In the genomic region with DNA sequence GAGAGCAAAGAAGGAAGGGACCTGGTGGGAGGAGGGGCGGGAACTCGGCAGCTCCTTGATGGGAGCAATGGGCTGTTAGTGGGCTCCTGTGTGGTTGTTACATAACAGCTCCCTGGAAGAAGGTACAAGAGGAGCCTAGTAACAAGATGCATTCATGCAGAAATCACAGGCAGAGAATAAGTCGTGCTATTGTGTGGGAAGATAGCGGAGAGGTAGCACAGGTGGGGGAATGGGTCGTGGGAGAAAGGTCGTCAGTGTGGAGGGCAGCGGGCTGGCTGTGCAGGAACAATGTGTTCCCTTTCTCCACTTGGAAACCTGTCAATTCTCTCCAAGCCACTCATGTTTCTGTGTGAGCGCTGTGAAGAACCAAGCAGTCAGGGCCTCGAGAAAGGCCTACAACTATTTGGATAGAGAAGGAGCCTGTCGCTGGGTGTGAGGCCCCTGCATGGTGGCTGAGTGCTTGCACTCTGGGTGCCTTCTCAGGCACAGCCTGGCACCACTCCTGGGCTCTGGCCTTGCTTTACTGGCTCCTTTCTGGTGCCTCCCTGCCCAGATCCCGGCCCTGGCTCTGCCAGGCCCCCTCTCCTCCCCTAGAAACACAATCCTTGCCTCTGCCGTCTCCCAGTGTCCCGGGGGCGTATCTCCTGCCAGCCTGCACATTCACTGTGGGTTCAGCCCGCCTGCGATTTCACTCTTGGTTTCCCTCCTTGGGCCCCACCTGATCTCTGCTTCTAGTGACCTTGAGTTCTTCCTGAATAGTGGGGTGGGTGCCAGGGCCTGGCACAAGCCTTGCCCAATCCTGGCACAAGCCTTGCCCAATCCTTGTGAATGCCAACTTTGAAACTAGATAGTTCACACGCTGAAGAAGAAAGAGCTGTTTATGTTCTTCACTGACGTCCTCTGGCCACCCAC, we compare ENCODE assay signal across 12 cellular contexts. TPM values are rescaled to one million over a fixed set of nuclear protein-coding genes. Genes with fewer than 3 reads are reported as not detected.
DNase-seq lines count a peak whose midpoint lies in the region; ATAC-seq, FAIRE-seq and TF ChIP-seq lines count a peak whose summit lies in the region.
"Had no signal": no experiment of that assay in that cellular context is flagged by ENCODE, and none has a peak within 500 bp of the region (broad histone marks: within the 10 kb centered on the region; RNA-seq: fewer than 3 reads in every experiment).

No MANE protein-coding gene starts in this region.

- H3K27me3 Mint-ChIP-seq in activated T-helper 17 cell treated with anti-CD3 and anti-CD28 coated beads, Interleukin-2, amount 50 U/mL, for 72 hours, result peaks cover 7% of the 10 kb centered on the region
- peaks cover 18% of the 10 kb centered on the region for H3K27me3 Mint-ChIP-seq in T-helper 17 cell

- no peaks in the 10 kb centered on the region for H3K27me3 ChIP-seq in right cardiac atrium (ENCODE audit: control insufficient read depth, insufficient read depth)
- H3K27me3 ChIP-seq in pancreas, result no peaks in the 10 kb centered on the region

- H3K4me3 Mint-ChIP-seq in activated T-helper 17 cell treated with anti-CD3 and anti-CD28 coated beads, Interleukin-2, amount 50 U/mL, for 72 hours, result no peak overlapping the region
- H3K4me3 Mint-ChIP-seq in T-helper 17 cell, result no peak overlapping the region
- H3K4me3 Mint-ChIP-seq: activated CD4-positive, alpha-beta memory T cell treated with anti-CD3 and anti-CD28 coated beads for 36 hours had no signal

- intact Hi-C loops in right cardiac atrium (cut with DNase I) (no loop called here), pancreas (cut with DNase I) (no loop called here)

- H3K27ac ChIP-seq in 22Rv1 (peak overlapping the region; percentile 20; the same call in 1 of the 2 replicates), right cardiac atrium (ENCODE audit: low read length) (peak overlapping the region; percentile 93), pancreas (peak overlapping the region; percentile 86 to 95 (median 91))

- H3K27ac Mint-ChIP-seq in activated T-helper 17 cell treated with anti-CD3 and anti-CD28 coated beads, Interleukin-2, amount 50 U/mL, for 72 hours, result peak overlapping the region; percentile 37
- no peak overlapping the region for H3K27ac Mint-ChIP-seq in T-helper 17 cell
- H3K27ac Mint-ChIP-seq: activated CD4-positive, alpha-beta memory T cell treated with anti-CD3 and anti-CD28 coated beads for 36 hours had no signal

- no peaks in the 10 kb centered on the region for H3K9me3 Mint-ChIP-seq in activated T-helper 17 cell treated with anti-CD3 and anti-CD28 coated beads, Interleukin-2, amount 50 U/mL, for 72 hours
- H3K9me3 Mint-ChIP-seq: activated CD4-positive, alpha-beta memory T cell treated with anti-CD3 and anti-CD28 coated beads for 36 hours had no signal

- TF ChIP-seq CTCF in 22Rv1 (IDR thresholded peaks at IDR 0.05), result no peak
- TF ChIP-seq CTCF in pancreas (IDR thresholded peaks at IDR 0.05), result no peak

- H3K4me3 ChIP-seq in right cardiac atrium (ENCODE audit: low read length) (no peak overlapping the region), pancreas (no peak overlapping the region)

- no peaks in the 10 kb centered on the region for H3K36me3 ChIP-seq in pancreas

- ATAC-seq in activated T-helper 17 cell treated with anti-CD3 and anti-CD28 coated beads, Interleukin-2, amount 50 U/mL, for 72 hours (replicated peaks), result no peak
- ATAC-seq in right cardiac atrium (peak; percentile 63 to 69), pancreas (peak; percentile 82 to 95 (median 92)), T-helper 17 cell (no peak)

- DNase-seq in right cardiac atrium (peak in 2 of 3 donors; percentile 55 to 74), pancreas (peak; percentile 77 to 91 (median 86)), amniotic stem cell (lab: John Stamatoyannopoulos, UW) (no peak), H4 (ENCODE audit: low spot score) (no peak), T-helper 17 cell (no peak), T-helper 1 cell (no peak)
- DNase-seq: activated CD4-positive, alpha-beta memory T cell treated with anti-CD3 and anti-CD28 coated beads for 36 hours; SHP77 treated with DMSO at 0.1 percent for 48 hours had no signal

- H3K36me3 Mint-ChIP-seq in activated T-helper 17 cell treated with anti-CD3 and anti-CD28 coated beads, Interleukin-2, amount 50 U/mL, for 72 hours (ENCODE audit: low read depth), result no peaks in the 10 kb centered on the region
- peaks cover 2% of the 10 kb centered on the region for H3K36me3 Mint-ChIP-seq in T-helper 17 cell (ENCODE audit: low read depth)
- H3K36me3 Mint-ChIP-seq: activated CD4-positive, alpha-beta memory T cell treated with anti-CD3 and anti-CD28 coated beads for 36 hours had no signal

- no peaks in the 10 kb centered on the region for H3K4me1 ChIP-seq in right cardiac atrium (ENCODE audit: control insufficient read depth, insufficient read depth, low read length)
- peaks cover 22 to 25% (median 23%) of the 10 kb centered on the region in 3 donors for H3K4me1 ChIP-seq in pancreas

- WGBS in right cardiac atrium, result 60% methylated on average over 18 of the region's 18 CpGs
- WGBS in pancreas, 2 donors, result 11 to 17% methylated on average over 18 of the region's 18 CpGs

- FAIRE-seq in pancreas (lab: Jason Lieb, UNC), result no peak
- FAIRE-seq: astrocyte had no signal

- H3K9me3 ChIP-seq in right cardiac atrium (ENCODE audit: control insufficient read depth, low read length) (no peaks in the 10 kb centered on the region), pancreas (no peaks in the 10 kb centered on the region), T-helper 17 cell (ENCODE audit: control insufficient read depth, low read length, poor library complexity, severe bottlenecking) (no peaks in the 10 kb centered on the region)

- H3K4me1 Mint-ChIP-seq in activated T-helper 17 cell treated with anti-CD3 and anti-CD28 coated beads, Interleukin-2, amount 50 U/mL, for 72 hours, result peaks cover 4% of the 10 kb centered on the region
- peaks cover 10% of the 10 kb centered on the region for H3K4me1 Mint-ChIP-seq in T-helper 17 cell

RNA-seq across cellular contexts. Expression of a gene that starts 7.4 kb away (rescaled TPM):
- total RNA-seq in activated T-helper 17 cell treated with anti-CD3 and anti-CD28 coated beads, Interleukin-2, amount 50 U/mL, for 72 hours, result 1 to 10 TPM; 5.3 to 8.3 TPM
- total RNA-seq in right cardiac atrium (10 to 100 TPM in 2 of 4 donors, 1 to 10 TPM in 2; 6.4 to 14.0 (median 10.7) TPM), pancreas (10 to 100 TPM in 1 of 6 donors, 1 to 10 TPM in 4, under 1 TPM in 1; 0.98 to 13.2 (median 3.3) TPM), T-helper 17 cell (10 to 100 TPM in 1 of 2 donors, 1 to 10 TPM in 1; 1.7 to 12.6 TPM)
- polyA plus RNA-seq in right cardiac atrium (5.1 TPM), pancreas (1 to 10 TPM; 1.7 to 3.2 TPM)
- total RNA-seq in H4 (2014; rRNA removed; shearing (Covaris generic)), result not detected in 2 replicates
- total RNA-seq: astrocyte, pulmonary artery endothelial cell had no signal

RNA-seq across cellular contexts. Expression of a gene that starts 12.1 kb away (rescaled TPM):
- total RNA-seq in activated T-helper 17 cell treated with anti-CD3 and anti-CD28 coated beads, Interleukin-2, amount 50 U/mL, for 72 hours, result 100 to 1,000 TPM in 1 of 2 donors, 10 to 100 TPM in 1; 97.9 to 133 TPM
- total RNA-seq in right cardiac atrium (100 to 1,000 TPM; 217 to 249 (median 227) TPM), pancreas (100 to 1,000 TPM in 2 of 6 donors, 10 to 100 TPM in 4; 83.6 to 102 (median 87.2) TPM), T-helper 17 cell (100 to 1,000 TPM; 194 to 202 TPM)
- polyA plus RNA-seq in right cardiac atrium (198 TPM), pancreas (100 to 1,000 TPM in 1 of 2 donors, 10 to 100 TPM in 1; 66.8 to 146 TPM)
- total RNA-seq in H4 (2014; rRNA removed; shearing (Covaris generic)), result 165 and 174 TPM in 2 replicates

RNA-seq across cellular contexts. Expression of a gene that starts 43.5 kb away (rescaled TPM):
- 1 to 10 TPM; 1.8 to 2.1 TPM for total RNA-seq in activated T-helper 17 cell treated with anti-CD3 and anti-CD28 coated beads, Interleukin-2, amount 50 U/mL, for 72 hours
- total RNA-seq in right cardiac atrium (100 to 1,000 TPM in 1 of 4 donors, 10 to 100 TPM in 3; 35.0 to 125 (median 45.1) TPM), pancreas (1 to 10 TPM in 2 of 6 donors, under 1 TPM in 4; 0.23 to 6.9 (median 0.72) TPM), T-helper 17 cell (10 to 100 TPM; 14.5 to 28.5 TPM)
- polyA plus RNA-seq in right cardiac atrium (69.5 TPM), pancreas (1 to 10 TPM; 3.0 to 7.3 TPM)
- total RNA-seq in H4 (2014; rRNA removed; shearing (Covaris generic)), result not detected in 2 replicates
- total RNA-seq: astrocyte had no signal

Comparison
In these comparisons a context has a peak if more than half of its experiments do, and no peak if none do; other contexts are left out.
1. H3K27ac ChIP-seq: peak in every context shown above with its lines; median percentile 93 in right cardiac atrium; 91 in pancreas; 20 in 22Rv1.
2. ATAC-seq: peak in right cardiac atrium (2 of 2) and pancreas (4 of 4); none in activated T-helper 17 cell treated with anti-CD3 and anti-CD28 coated beads, Interleukin-2, amount 50 U/mL, for 72 hours (single experiment) and T-helper 17 cell (single experiment).
3. DNase-seq: peak in right cardiac atrium (2 of 3) and pancreas (6 of 6); none in amniotic stem cell (single experiment), H4 (single experiment), T-helper 17 cell (0 of 3) and T-helper 1 cell (0 of 5).